Comparison of ENCODE assay signal across 2 cellular contexts in genomic region chr13:49629947-49630346, GRCh38.
TF ChIP-seq lines count a peak whose summit lies in the region.

No MANE protein-coding gene starts in this region.

TF ChIP-seq in IMR-90, 13 proteins besides CTCF, POLR2A, EP300 and RAD21:
- TF ChIP-seq FOS (IDR thresholded peaks at IDR 0.05; ENCODE audit: low read depth, low read length): no peak
- no peak for TF ChIP-seq CEBPB (IDR thresholded peaks at IDR 0.05; ENCODE audit: low read depth, low read length)
- TF ChIP-seq MAFK (IDR thresholded peaks at IDR 0.05; ENCODE audit: low read depth, low read length): no peak
- no peak for TF ChIP-seq RFX5 (IDR thresholded peaks at IDR 0.05; ENCODE audit: low read depth, low read length)
- TF ChIP-seq USF2 (IDR thresholded peaks at IDR 0.05; ENCODE audit: low read depth, low read length): no peak
- no peak for TF ChIP-seq BHLHE40 (IDR thresholded peaks at IDR 0.05; ENCODE audit: low read depth, low read length)
- TF ChIP-seq MAZ (IDR thresholded peaks at IDR 0.05; ENCODE audit: borderline replicate concordance, low read depth, low read length): no peak
- no peak for TF ChIP-seq NFE2L2 (IDR thresholded peaks at IDR 0.05; ENCODE audit: low read depth, low read length)
- TF ChIP-seq RCOR1 (IDR thresholded peaks at IDR 0.05; ENCODE audit: insufficient replicate concordance, low read length): no peak
- no peak for TF ChIP-seq MXI1 (IDR thresholded peaks at IDR 0.05; ENCODE audit: borderline replicate concordance, low read depth, low read length)
- TF ChIP-seq SMC3 (IDR thresholded peaks at IDR 0.05; ENCODE audit: low read depth, low read length): no peak
- no peak for TF ChIP-seq CHD1 (IDR thresholded peaks at IDR 0.05; ENCODE audit: low read depth, low read length)
- no peak for TF ChIP-seq ELK1 (IDR thresholded peaks at IDR 0.05; ENCODE audit: borderline replicate concordance, low read depth, low read length)

TF ChIP-seq in K562, 482 proteins besides CTCF, POLR2A, EP300 and RAD21 (continues in another document):
- no peak for TF ChIP-seq SPI1 (IDR thresholded peaks at IDR 0.05; ENCODE audit: borderline replicate concordance, low read depth, low read length)
- TF ChIP-seq GMEB1 (CRISPR knock-in tag; IDR thresholded peaks at IDR 0.05): no peak
- TF ChIP-seq MTA1 (IDR thresholded peaks at IDR 0.05; ENCODE audit: borderline replicate concordance): no peak
- no peak for TF ChIP-seq HES1 (IDR thresholded peaks at IDR 0.05; ENCODE audit: low read depth)
- TF ChIP-seq SAFB (IDR thresholded peaks at IDR 0.05; ENCODE audit: borderline replicate concordance, low read depth, low read length): no peak
- no peak for TF ChIP-seq TEAD4 (IDR thresholded peaks at IDR 0.05; ENCODE audit: low read length)
- TF ChIP-seq TEAD4 (CRISPR knock-in tag; IDR thresholded peaks at IDR 0.05; ENCODE audit: borderline replicate concordance): no peak
- TF ChIP-seq ATF1 (CRISPR knock-in tag; IDR thresholded peaks at IDR 0.05): no peak
- no peak for TF ChIP-seq ATF1 (tag; IDR thresholded peaks at IDR 0.05)
- no peak for TF ChIP-seq BCL6 (CRISPR knock-in tag; IDR thresholded peaks at IDR 0.05)
- no peak for TF ChIP-seq ZNF584 (CRISPR knock-in tag; IDR thresholded peaks at IDR 0.05; ENCODE audit: low read depth)
- no peak for TF ChIP-seq MCM5 (IDR thresholded peaks at IDR 0.05; ENCODE audit: low read depth)
- TF ChIP-seq ETV5 (CRISPR knock-in tag; IDR thresholded peaks at IDR 0.05; ENCODE audit: low read depth): no peak
- TF ChIP-seq ARID1B (IDR thresholded peaks at IDR 0.05): peak; percentile 28; the same call in 1 of the 2 replicates
- no peak for TF ChIP-seq CBFB (CRISPR knock-in tag; IDR thresholded peaks at IDR 0.05)
- no peak for TF ChIP-seq YY1 (IDR thresholded peaks at IDR 0.05; ENCODE audit: borderline replicate concordance in 1 of 3, control insufficient read depth in 1 of 3, extremely low read depth in 1 of 3, insufficient read depth in 3 of 3, insufficient read length in 1 of 3, insufficient replicate concordance in 2 of 3, low read depth in 1 of 3, low read length in 2 of 3)
- TF ChIP-seq KLF16 (IDR thresholded peaks at IDR 0.05): no peak
- no peak for TF ChIP-seq E2F8 (IDR thresholded peaks at IDR 0.05; ENCODE audit: low read depth, partially characterized antibody)
- no peak for TF ChIP-seq BDP1 (IDR thresholded peaks at IDR 0.05; ENCODE audit: insufficient read depth, insufficient read length)
- TF ChIP-seq ZNF121 (CRISPR knock-in tag; conservative IDR thresholded peaks at IDR 0.05): no peak
- TF ChIP-seq XRCC4 (IDR thresholded peaks at IDR 0.05; ENCODE audit: extremely low read depth, insufficient read depth, insufficient read length): no peak
- TF ChIP-seq GATA2 (CRISPR knock-in tag; IDR thresholded peaks at IDR 0.05): no peak
- no peak for TF ChIP-seq MEIS2 (IDR thresholded peaks at IDR 0.05; ENCODE audit: partially characterized antibody)
- TF ChIP-seq ZNF324 (CRISPR knock-in tag; IDR thresholded peaks at IDR 0.05): no peak
- no peak for TF ChIP-seq FOXJ3 (CRISPR knock-in tag; IDR thresholded peaks at IDR 0.05)
- no peak for TF ChIP-seq COPS2 (conservative IDR thresholded peaks at IDR 0.05)
- peak; percentile 45; the same call in 1 of the 2 replicates for TF ChIP-seq SMARCA4 (IDR thresholded peaks at IDR 0.05)
- no peak for TF ChIP-seq MLX (CRISPR knock-in tag; conservative IDR thresholded peaks at IDR 0.05)
- no peak for TF ChIP-seq POLR2AphosphoS2 (IDR thresholded peaks at IDR 0.05; ENCODE audit: low read length)
- no peak for TF ChIP-seq UBTF (IDR thresholded peaks at IDR 0.05; ENCODE audit: borderline replicate concordance in 1 of 2, low read depth in 2 of 2, low read length in 2 of 2)
- TF ChIP-seq HNRNPL (IDR thresholded peaks at IDR 0.05; ENCODE audit: low read depth, low read length): no peak
- TF ChIP-seq MAZ (CRISPR knock-in tag; conservative IDR thresholded peaks at IDR 0.05 in 1 of 2, IDR thresholded peaks at IDR 0.05 in 1 of 2): no peak
- no peak for TF ChIP-seq STAG1 (CRISPR knock-in tag; IDR thresholded peaks at IDR 0.05; ENCODE audit: borderline replicate concordance)
- TF ChIP-seq ZNF146 (CRISPR knock-in tag; IDR thresholded peaks at IDR 0.05; ENCODE audit: unreplicated experiment): no peak
- 0 out of 2 replicates have a peak, but pooled peaks have one; percentile 35 for TF ChIP-seq ZEB2 (IDR thresholded peaks at IDR 0.05)
- no peak for TF ChIP-seq ZKSCAN1 (IDR thresholded peaks at IDR 0.05; ENCODE audit: low read depth, low read length)
- no peak for TF ChIP-seq HDAC8 (tag; IDR thresholded peaks at IDR 0.05)
- TF ChIP-seq MEF2D (tag; conservative IDR thresholded peaks at IDR 0.05; ENCODE audit: low read depth): no peak
- TF ChIP-seq TBP (optimal IDR thresholded peaks at IDR 0.05; ENCODE audit: low read depth, low read length): no peak
- peak in 1 of 2 experiments; percentile 27; a peak in 1 of 4 replicates for TF ChIP-seq HDAC1 (IDR thresholded peaks at IDR 0.05)
- TF ChIP-seq ASH1L (IDR thresholded peaks at IDR 0.05; ENCODE audit: borderline replicate concordance, low read depth, partially characterized antibody): no peak
- no peak for TF ChIP-seq ELF1 (tag; IDR thresholded peaks at IDR 0.05)
- peak; percentile 67; the same call in 1 of the 2 replicates for TF ChIP-seq JUND (IDR thresholded peaks at IDR 0.05; ENCODE audit: borderline replicate concordance, low read depth, low read length)
- TF ChIP-seq JUND (tag; IDR thresholded peaks at IDR 0.05; ENCODE audit: borderline replicate concordance, low read depth, low read length): no peak; the same call in 2 of the 3 replicates
- no peak for TF ChIP-seq CSDE1 (IDR thresholded peaks at IDR 0.05)
- no peak for TF ChIP-seq SRSF9 (IDR thresholded peaks at IDR 0.05; ENCODE audit: borderline replicate concordance, low read depth, low read length)
- TF ChIP-seq CBFA2T3 (IDR thresholded peaks at IDR 0.05): peak; percentile 56
- no peak for TF ChIP-seq BCLAF1 (IDR thresholded peaks at IDR 0.05; ENCODE audit: borderline replicate concordance in 1 of 2, control insufficient read depth in 1 of 2, low read depth in 2 of 2, low read length in 1 of 2)
- TF ChIP-seq ZNF3 (CRISPR knock-in tag; IDR thresholded peaks at IDR 0.05): no peak
- no peak for TF ChIP-seq RUNX1 (IDR thresholded peaks at IDR 0.05; ENCODE audit: low read depth)
- no peak for TF ChIP-seq TFAP4 (CRISPR knock-in tag; IDR thresholded peaks at IDR 0.05; ENCODE audit: borderline replicate concordance)
- TF ChIP-seq HLTF (IDR thresholded peaks at IDR 0.05): no peak
- TF ChIP-seq ILF3 (IDR thresholded peaks at IDR 0.05; ENCODE audit: borderline replicate concordance): no peak
- no peak for TF ChIP-seq SP2 (IDR thresholded peaks at IDR 0.05; ENCODE audit: extremely low read depth, low read depth, low read length, poor library complexity, severe bottlenecking)
- TF ChIP-seq FOXP1 (CRISPR knock-in tag; IDR thresholded peaks at IDR 0.05): no peak
- no peak for TF ChIP-seq ZNF717 (CRISPR knock-in tag; IDR thresholded peaks at IDR 0.05)
- TF ChIP-seq GABPB1 (CRISPR knock-in tag; IDR thresholded peaks at IDR 0.05): no peak
- TF ChIP-seq STAT5B (CRISPR knock-in tag; IDR thresholded peaks at IDR 0.05): no peak
- no peak for TF ChIP-seq ILK (tag; IDR thresholded peaks at IDR 0.05; ENCODE audit: borderline replicate concordance, low read depth)
- peak; percentile 73 for TF ChIP-seq FOSL1 (tag; conservative IDR thresholded peaks at IDR 0.05)
- 0 out of 4 replicates have a peak, but pooled peaks of 1 of the 2 experiments have one; percentile 33 for TF ChIP-seq ETV6 (IDR thresholded peaks at IDR 0.05; ENCODE audit: borderline replicate concordance in 1 of 2, low read depth in 2 of 2, low read length in 1 of 2)
- TF ChIP-seq ETV6 (CRISPR knock-in tag; IDR thresholded peaks at IDR 0.05; ENCODE audit: borderline replicate concordance): no peak
- no peak for TF ChIP-seq ZNF695 (CRISPR knock-in tag; IDR thresholded peaks at IDR 0.05)
- no peak for TF ChIP-seq ARNT (IDR thresholded peaks at IDR 0.05)
- no peak for TF ChIP-seq ZNF444 (CRISPR knock-in tag; IDR thresholded peaks at IDR 0.05)
